9 cellular contexts compared by ENCODE assay signal in genomic region chr5:158958048-158958994, GRCh38.
A peak's percentile ranks its signal among the peaks of the same experiment; 100 is the strongest.
DNase-seq lines count a peak whose midpoint lies in the region; ATAC-seq, FAIRE-seq and TF ChIP-seq lines count a peak whose summit lies in the region.
"Had no signal": no experiment of that assay in that cellular context is flagged by ENCODE, and none has a peak within 500 bp of the region (broad histone marks: within the 10 kb centered on the region; RNA-seq: fewer than 3 reads in every experiment).

No MANE protein-coding gene starts in this region.

- H3K27ac ChIP-seq in astrocyte (ENCODE audit: low read depth, low read length) (no peak overlapping the region), gastrocnemius medialis (peak overlapping the region; percentile 36 to 62 (median 43))

- no peak overlapping the region for H3K27ac Mint-ChIP-seq in activated CD4-positive, alpha-beta T cell treated with anti-CD3 and anti-CD28 coated beads, Interleukin-2, amount 10 ng/mL, durations not matched to agents 7 days and 5 days
- no peak overlapping the region for H3K27ac Mint-ChIP-seq in astrocyte (ENCODE audit: unreplicated experiment)
- H3K27ac Mint-ChIP-seq in endothelial cell (ENCODE audit: unreplicated experiment): no peak overlapping the region

- TF ChIP-seq POLR2A in gastrocnemius medialis (IDR thresholded peaks at IDR 0.05): no peak

- H3K9me3 ChIP-seq in astrocyte (ENCODE audit: insufficient read depth, low read depth, low read length): no peaks in the 10 kb centered on the region
- no peaks in the 10 kb centered on the region for H3K9me3 ChIP-seq in gastrocnemius medialis

- intact Hi-C loops in gastrocnemius medialis (cut with DNase I; ENCODE audit: low total_unique reads): no loop called here

- peak; percentile 14 for DNase-seq in activated CD4-positive, alpha-beta T cell treated with anti-CD3 and anti-CD28 coated beads, Interleukin-2, amount 10 ng/mL, durations not matched to agents 7 days and 5 days
- no peak for DNase-seq in activated CD4-positive, alpha-beta T cell treated with anti-CD3 and anti-CD28 coated beads for 1 hour
- DNase-seq in astrocyte (ENCODE audit: low read depth) (no peak), gastrocnemius medialis (no peak), NCI-H1930 (lab: John Stamatoyannopoulos, UW) (no peak), foreskin fibroblast (no peak), endothelial cell (ENCODE audit: low spot score) (no peak)
- DNase-seq: NCI-H2081 treated with DMSO at 0.1 percent for 48 hours had no signal

- H3K4me3 ChIP-seq in astrocyte (ENCODE audit: insufficient read depth, low read depth, low read length): no peak overlapping the region
- peak overlapping the region in 1 of 4 donors; percentile 11 for H3K4me3 ChIP-seq in gastrocnemius medialis
- no peak overlapping the region for H3K4me3 ChIP-seq in foreskin fibroblast (ENCODE audit: low read depth in 1 of 2, low read length in 2 of 2)

- no peaks in the 10 kb centered on the region for H3K79me2 ChIP-seq in astrocyte (ENCODE audit: insufficient read depth, low read length)

- CTCF ChIA-PET in activated CD4-positive, alpha-beta T cell treated with anti-CD3 and anti-CD28 coated beads, Interleukin-2, amount 10 ng/mL, durations not matched to agents 7 days and 5 days (lab: Charles Lee): interaction anchor here (0.5 kb wide), 1 partner anchor 334 kb away, joined by 3 read pairs; no protein-coding TSS in a partner anchor

- H2AFZ ChIP-seq in astrocyte (ENCODE audit: low read depth, low read length): no peak overlapping the region

- in situ Hi-C loops in gastrocnemius medialis (cut with MboI; ENCODE audit: low sequenced_read_pairs in 4 of 4): no loop called here

- H3K27me3 ChIP-seq in astrocyte (ENCODE audit: insufficient read depth, low read length) (no peaks in the 10 kb centered on the region), gastrocnemius medialis (no peaks in the 10 kb centered on the region)

- H3K4me1 Mint-ChIP-seq in activated CD4-positive, alpha-beta T cell treated with anti-CD3 and anti-CD28 coated beads, Interleukin-2, amount 10 ng/mL, durations not matched to agents 7 days and 5 days: peaks cover 11% of the 10 kb centered on the region
- peaks cover 13% of the 10 kb centered on the region for H3K4me1 Mint-ChIP-seq in astrocyte (ENCODE audit: low read depth, unreplicated experiment)
- H3K4me1 Mint-ChIP-seq in endothelial cell (ENCODE audit: unreplicated experiment): peaks cover 14% of the 10 kb centered on the region

- peak; percentile 38 for ATAC-seq in HG02759 (IDR thresholded peaks at IDR 0.05; ENCODE audit: unreplicated experiment)
- ATAC-seq in gastrocnemius medialis: no peak

- no peak overlapping the region for H3K4me3 Mint-ChIP-seq in activated CD4-positive, alpha-beta T cell treated with anti-CD3 and anti-CD28 coated beads, Interleukin-2, amount 10 ng/mL, durations not matched to agents 7 days and 5 days
- H3K4me3 Mint-ChIP-seq in astrocyte (ENCODE audit: unreplicated experiment): no peak overlapping the region
- no peak overlapping the region for H3K4me3 Mint-ChIP-seq in endothelial cell (ENCODE audit: unreplicated experiment)

- no peaks in the 10 kb centered on the region for H3K36me3 Mint-ChIP-seq in activated CD4-positive, alpha-beta T cell treated with anti-CD3 and anti-CD28 coated beads, Interleukin-2, amount 10 ng/mL, durations not matched to agents 7 days and 5 days (ENCODE audit: low read depth)
- H3K36me3 Mint-ChIP-seq in astrocyte (ENCODE audit: low read depth, unreplicated experiment): no peaks in the 10 kb centered on the region
- no peaks in the 10 kb centered on the region for H3K36me3 Mint-ChIP-seq in endothelial cell (ENCODE audit: low read depth, unreplicated experiment)

- no peaks in the 10 kb centered on the region for H3K9me3 Mint-ChIP-seq in activated CD4-positive, alpha-beta T cell treated with anti-CD3 and anti-CD28 coated beads, Interleukin-2, amount 10 ng/mL, durations not matched to agents 7 days and 5 days
- H3K9me3 Mint-ChIP-seq in astrocyte (ENCODE audit: unreplicated experiment) (no peaks in the 10 kb centered on the region), endothelial cell (ENCODE audit: unreplicated experiment) (no peaks in the 10 kb centered on the region)

- POLR2A ChIA-PET in activated CD4-positive, alpha-beta T cell treated with anti-CD3 and anti-CD28 coated beads, Interleukin-2, amount 10 ng/mL, durations not matched to agents 7 days and 5 days (lab: Charles Lee): no interaction called here

- H4K20me1 ChIP-seq in astrocyte (ENCODE audit: insufficient read depth, low read length): no peaks in the 10 kb centered on the region

- no peak overlapping the region for H3K9ac ChIP-seq in astrocyte (ENCODE audit: low read length)

- peak; percentile 59 for FAIRE-seq in astrocyte (lab: Jason Lieb, UNC)

- no peak for TF ChIP-seq CTCF in astrocyte (IDR thresholded peaks at IDR 0.05; ENCODE audit: insufficient read depth, low read depth, low read length)
- TF ChIP-seq CTCF in gastrocnemius medialis (IDR thresholded peaks at IDR 0.05 in 4 of 5, conservative IDR thresholded peaks at IDR 0.05 in 1 of 5): no peak
- TF ChIP-seq CTCF in foreskin fibroblast (IDR thresholded peaks at IDR 0.05; ENCODE audit: low read depth, low read length): no peak
- TF ChIP-seq CTCF in endothelial cell (IDR thresholded peaks at IDR 0.05; ENCODE audit: unreplicated experiment): no peak

- no peaks in the 10 kb centered on the region for H3K4me1 ChIP-seq in astrocyte (ENCODE audit: insufficient read depth, low read length)
- peaks cover 0 to 11% of the 10 kb centered on the region in 2 donors for H3K4me1 ChIP-seq in gastrocnemius medialis

- no peaks in the 10 kb centered on the region for H3K27me3 Mint-ChIP-seq in activated CD4-positive, alpha-beta T cell treated with anti-CD3 and anti-CD28 coated beads, Interleukin-2, amount 10 ng/mL, durations not matched to agents 7 days and 5 days
- H3K27me3 Mint-ChIP-seq in astrocyte (ENCODE audit: low read depth, unreplicated experiment) (peaks cover 12% of the 10 kb centered on the region), endothelial cell (ENCODE audit: unreplicated experiment) (peaks cover 5% of the 10 kb centered on the region)

- no peak overlapping the region for H3K4me2 ChIP-seq in astrocyte (ENCODE audit: low read length)

- H3K36me3 ChIP-seq in astrocyte (ENCODE audit: insufficient read depth, low read length): no peaks in the 10 kb centered on the region
- no peaks in the 10 kb centered on the region for H3K36me3 ChIP-seq in gastrocnemius medialis
